In the genomic region with DNA sequence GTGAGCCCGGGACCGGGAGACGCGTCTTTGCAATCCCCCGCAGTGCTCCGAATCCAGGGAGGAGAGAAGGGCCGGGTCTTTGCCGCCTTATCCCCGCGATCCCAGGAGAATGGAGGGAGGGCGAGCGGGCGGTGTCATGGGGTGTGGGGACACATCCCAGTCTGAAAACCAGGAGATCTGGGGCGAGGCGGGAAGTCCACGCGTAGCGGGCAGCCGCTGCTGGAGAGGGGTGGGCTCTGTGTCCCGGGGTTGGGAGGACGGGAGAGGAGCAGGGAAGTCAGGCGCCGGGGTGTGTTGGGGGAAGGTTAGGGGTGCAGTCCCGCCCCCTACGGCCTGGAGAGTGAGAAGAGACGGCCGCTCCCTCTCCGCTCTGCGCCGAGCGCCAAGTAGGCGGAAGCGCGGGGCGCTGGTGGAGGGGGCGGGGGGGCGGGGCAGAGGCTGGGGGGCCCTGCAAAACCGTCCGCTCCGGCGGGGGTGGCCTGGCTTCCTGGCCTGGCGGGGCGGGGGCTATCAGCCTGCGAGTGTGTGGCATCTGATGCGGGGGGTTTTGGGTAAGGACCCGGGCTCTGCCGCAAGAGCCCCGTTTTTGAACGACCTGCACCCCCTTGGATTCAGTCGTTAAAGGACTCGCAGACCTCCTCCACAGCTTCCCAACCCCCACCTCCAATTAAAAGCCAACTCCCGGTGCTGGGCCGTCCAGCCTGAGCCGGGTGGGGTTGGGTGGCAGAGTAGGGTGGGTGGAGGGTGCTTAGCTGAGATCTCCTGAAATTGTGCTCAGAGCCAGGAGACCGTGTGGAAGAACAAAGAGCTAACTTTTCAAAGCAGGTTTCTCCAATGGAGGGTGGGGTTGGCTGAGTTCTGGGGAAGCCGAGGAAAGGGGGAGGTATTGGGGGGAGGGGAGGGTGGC, we compare ENCODE assay signal across 8 cellular contexts. TPM values are rescaled to one million over a fixed set of nuclear protein-coding genes. Genes with fewer than 3 reads are reported as not detected.
A peak's percentile ranks its signal among the peaks of the same experiment; 100 is the strongest.
DNase-seq lines count a peak whose midpoint lies in the region; TF ChIP-seq lines count a peak whose summit lies in the region.

No MANE protein-coding gene starts in this region.

- DNase-seq in H4 (ENCODE audit: low spot score) (peak; percentile 57), NOMO-1 treated with dmso at 0.1 percent for 144 hours (lab: John Stamatoyannopoulos, UW; ENCODE audit: unreplicated experiment) (peak; percentile 52), activated T-cell treated with anti-CD3 and anti-CD28 coated beads for 24 hours (ENCODE audit: low read depth) (peak; percentile 60), epithelial cell of esophagus (ENCODE audit: low read depth) (peak; percentile 60), superior temporal gyrus (ENCODE audit: extremely low spot score) (no peak)
- DNase-seq in stimulated activated naive CD4-positive, alpha-beta T cell treated with Interleukin-2 at 50 U/mL for 16 hours (lab: John Stamatoyannopoulos, UW) = peak; percentile 67

- H3K4me3 ChIP-seq in epithelial cell of esophagus (ENCODE audit: low read length) (peak overlapping the region; percentile 93), muscle layer of colon (ENCODE audit: low read depth in 1 of 2, low read length in 2 of 2) (peak overlapping the region; percentile 85 to 94)

- H3K36me3 ChIP-seq in muscle layer of colon (ENCODE audit: insufficient read depth, low read length) = no peaks in the 10 kb centered on the region

- H3K27me3 ChIP-seq in muscle layer of colon (ENCODE audit: control insufficient read depth in 1 of 2, insufficient read depth in 2 of 2, low read length in 2 of 2) = no peaks in the 10 kb centered on the region

- no peak for TF ChIP-seq CTCF in C4-2B (conservative IDR thresholded peaks at IDR 0.05)
- peak; percentile 0 for TF ChIP-seq CTCF in epithelial cell of esophagus (IDR thresholded peaks at IDR 0.05; ENCODE audit: insufficient read depth, low read depth, low read length, missing control alignments)

- no peaks in the 10 kb centered on the region for H3K9me3 ChIP-seq in muscle layer of colon (ENCODE audit: low read length)

- H3K4me1 ChIP-seq in muscle layer of colon (ENCODE audit: insufficient read depth, low read length) = peaks cover 52% of the 10 kb centered on the region

- H3K27ac ChIP-seq in C4-2B (peak overlapping the region; percentile 83), muscle layer of colon (ENCODE audit: low read depth, low read length) (peak overlapping the region; percentile 99)

- peak overlapping the region; percentile 72 for H3K9ac ChIP-seq in muscle layer of colon (ENCODE audit: low read length)

RNA-seq across cellular contexts. Expression of a gene that starts 0.7 kb away (rescaled TPM):
- total RNA-seq in H4 (2014; rRNA removed; shearing (Covaris generic)) = 99.0 and 133 TPM in 2 replicates

RNA-seq across cellular contexts. Expression of a gene that starts 17.0 kb away (rescaled TPM):
- total RNA-seq in H4 (2014; rRNA removed; shearing (Covaris generic)) = 1,542 and 1,557 TPM in 2 replicates

RNA-seq across cellular contexts. Expression of a gene that starts 45.4 kb away (rescaled TPM):
- total RNA-seq in H4 (2014; rRNA removed; shearing (Covaris generic)) = 5.2 and 8.1 TPM in 2 replicates
